In the genomic region with DNA sequence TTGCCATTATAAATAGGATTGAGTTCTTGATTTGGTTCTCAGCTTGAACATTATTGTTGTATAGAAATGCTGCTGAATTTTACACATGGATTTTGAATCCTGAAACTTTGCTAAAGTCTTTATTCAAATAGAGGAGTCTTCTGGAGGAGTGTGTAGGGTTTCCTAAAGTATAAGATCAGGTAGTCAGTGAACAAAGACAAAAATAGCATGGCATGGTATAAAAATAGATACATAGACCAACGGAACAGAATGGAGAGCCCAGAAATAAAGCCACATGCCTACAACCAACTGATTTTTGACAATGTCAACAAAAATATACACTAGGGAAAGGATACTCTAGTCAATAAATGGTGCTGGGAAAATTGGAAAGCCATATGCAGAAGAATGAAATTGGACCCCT, we compare ENCODE assay signal across 19 cellular contexts.
DNase-seq lines count a peak whose midpoint lies in the region; ATAC-seq and TF ChIP-seq lines count a peak whose summit lies in the region.
"Had no signal": no experiment of that assay in that cellular context is flagged by ENCODE, and none has a peak within 500 bp of the region (broad histone marks: within the 10 kb centered on the region; RNA-seq: fewer than 3 reads in every experiment).

No MANE protein-coding gene starts in this region.

- H3K27me3 Mint-ChIP-seq in brain = no peaks in the 10 kb centered on the region
- H3K27me3 Mint-ChIP-seq in CD8-positive, alpha-beta memory T cell = peaks cover 0 to 2% of the 10 kb centered on the region in 2 donors

- H3K27ac ChIP-seq in left ventricle myocardium inferior (replicated peaks) = peak overlapping the region; percentile 14
- H3K27ac ChIP-seq in right atrium auricular region = no peak overlapping the region
- no peak overlapping the region for H3K27ac ChIP-seq in psoas muscle
- H3K27ac ChIP-seq in skeletal muscle tissue (ENCODE audit: low read depth, low read length) = peak overlapping the region; percentile 0
- H3K27ac ChIP-seq in CD8-positive, alpha-beta memory T cell (ENCODE audit: low read depth, low read length) = no peak overlapping the region
- H3K27ac ChIP-seq in smooth muscle cell (ENCODE audit: low read depth) = no peak overlapping the region
- H3K27ac ChIP-seq: BLaER1 had no signal

- peaks cover 23% of the 10 kb centered on the region for H3K36me3 Mint-ChIP-seq in brain
- no peaks in the 10 kb centered on the region for H3K36me3 Mint-ChIP-seq in CD8-positive, alpha-beta memory T cell
- H3K36me3 Mint-ChIP-seq: CD14-positive monocyte; CD4-positive, alpha-beta memory T cell; CD4-positive, CD25-positive, alpha-beta regulatory T cell had no signal

- DNase-seq in left ventricle myocardium inferior (no peak), right atrium auricular region (ENCODE audit: low spot score) (no peak), psoas muscle (no peak), smooth muscle cell (lab: John Stamatoyannopoulos, UW; ENCODE audit: unreplicated experiment) (no peak)
- no peak for DNase-seq in CD8-positive, alpha-beta memory T cell
- DNase-seq: 8988T; ACHN; BE2C; C1 segment of cervical spinal cord; Caco-2; Calu3; CD4-positive, alpha-beta memory T cell; CD4-positive, CD25-positive, alpha-beta regulatory T cell; DMS79 treated with DMSO at 0.1 percent for 48 hours; GF-D8 had no signal

- no peak overlapping the region for H2AFZ ChIP-seq in smooth muscle cell (ENCODE audit: low read depth)

- no peaks in the 10 kb centered on the region for H4K20me1 ChIP-seq in smooth muscle cell (ENCODE audit: low read depth)
- H4K20me1 ChIP-seq: BLaER1 had no signal

- no peak overlapping the region for H3K4me3 Mint-ChIP-seq in brain
- H3K4me3 Mint-ChIP-seq in CD8-positive, alpha-beta memory T cell = no peak overlapping the region
- H3K4me3 Mint-ChIP-seq: CD14-positive monocyte; CD4-positive, alpha-beta memory T cell; CD4-positive, CD25-positive, alpha-beta regulatory T cell had no signal

- H3K9ac ChIP-seq in skeletal muscle tissue (ENCODE audit: low read depth in 1 of 3, low read length in 3 of 3) = no peak overlapping the region
- no peak overlapping the region for H3K9ac ChIP-seq in smooth muscle cell (ENCODE audit: low read depth)
- H3K9ac ChIP-seq: BLaER1 had no signal

- H3F3A ChIP-seq in smooth muscle cell (ENCODE audit: low read depth) = no peaks in the 10 kb centered on the region

- intact Hi-C loops in left ventricle myocardium inferior (cut with micrococcal nuclease) (no loop called here), psoas muscle (cut with DNase I) (no loop called here)

- H3K27ac Mint-ChIP-seq in brain = peak overlapping the region in 3 of 5 experiments; percentile 19 to 97 (median 46)
- no peak overlapping the region for H3K27ac Mint-ChIP-seq in CD8-positive, alpha-beta memory T cell
- H3K27ac Mint-ChIP-seq: CD14-positive monocyte; CD4-positive, alpha-beta memory T cell; CD4-positive, CD25-positive, alpha-beta regulatory T cell had no signal

- CTCF ChIA-PET in CD8-positive, alpha-beta memory T cell (lab: Charles Lee) = no interaction called here

- H3K4me1 ChIP-seq in left ventricle myocardium inferior (peaks cover 12% of the 10 kb centered on the region), right atrium auricular region (peaks cover 0 to 6% of the 10 kb centered on the region in 2 donors), psoas muscle (peaks cover 20% of the 10 kb centered on the region), skeletal muscle tissue (ENCODE audit: control insufficient read depth in 3 of 3, insufficient read depth in 3 of 3, low read length in 3 of 3) (peaks cover 2 to 6% (median 6%) of the 10 kb centered on the region in 3 donors), smooth muscle cell (ENCODE audit: low read depth) (peaks cover 38% of the 10 kb centered on the region)
- H3K4me1 ChIP-seq in CD8-positive, alpha-beta memory T cell (ENCODE audit: insufficient read depth, low read length) = no peaks in the 10 kb centered on the region
- H3K4me1 ChIP-seq: BE2C, BLaER1, Caco-2 had no signal

- POLR2A ChIA-PET in CD8-positive, alpha-beta memory T cell (lab: Charles Lee) = no interaction called here

- no peaks in the 10 kb centered on the region for H3K27me3 ChIP-seq in left ventricle myocardium inferior (ENCODE audit: low read depth)
- H3K27me3 ChIP-seq in right atrium auricular region = no peaks in the 10 kb centered on the region
- no peaks in the 10 kb centered on the region for H3K27me3 ChIP-seq in psoas muscle (ENCODE audit: insufficient read depth in 3 of 3, low read length in 2 of 3)
- H3K27me3 ChIP-seq in skeletal muscle tissue (ENCODE audit: control insufficient read depth in 3 of 3, insufficient read depth in 3 of 3, low read length in 3 of 3) = no peaks in the 10 kb centered on the region
- H3K27me3 ChIP-seq in CD8-positive, alpha-beta memory T cell (ENCODE audit: insufficient read depth, low read length, poor library complexity, severe bottlenecking) = no peaks in the 10 kb centered on the region
- no peaks in the 10 kb centered on the region for H3K27me3 ChIP-seq in smooth muscle cell (ENCODE audit: low read depth)
- H3K27me3 ChIP-seq: BE2C, BLaER1 had no signal

- no peaks in the 10 kb centered on the region for H3K36me3 ChIP-seq in left ventricle myocardium inferior
- no peaks in the 10 kb centered on the region for H3K36me3 ChIP-seq in right atrium auricular region
- H3K36me3 ChIP-seq in psoas muscle (ENCODE audit: insufficient read depth in 1 of 2, low read depth in 1 of 2) = no peaks in the 10 kb centered on the region
- H3K36me3 ChIP-seq in skeletal muscle tissue (ENCODE audit: control insufficient read depth in 3 of 3, insufficient read depth in 3 of 3, low read length in 3 of 3) = no peaks in the 10 kb centered on the region
- no peaks in the 10 kb centered on the region for H3K36me3 ChIP-seq in CD8-positive, alpha-beta memory T cell (ENCODE audit: insufficient read depth, low read length)
- no peaks in the 10 kb centered on the region for H3K36me3 ChIP-seq in smooth muscle cell (ENCODE audit: low read depth)
- H3K36me3 ChIP-seq: BE2C, BLaER1 had no signal

- H3K9me3 ChIP-seq in left ventricle myocardium inferior (replicated peaks) (no peaks in the 10 kb centered on the region), right atrium auricular region (no peaks in the 10 kb centered on the region), psoas muscle (no peaks in the 10 kb centered on the region), skeletal muscle tissue (ENCODE audit: control insufficient read depth in 3 of 3, low read length in 3 of 3) (no peaks in the 10 kb centered on the region), smooth muscle cell (replicated peaks; ENCODE audit: low read depth) (no peaks in the 10 kb centered on the region)
- no peaks in the 10 kb centered on the region for H3K9me3 ChIP-seq in CD8-positive, alpha-beta memory T cell (ENCODE audit: low read length)
- H3K9me3 ChIP-seq: BE2C, BLaER1, Caco-2 had no signal

- H3K4me2 ChIP-seq in smooth muscle cell = no peak overlapping the region
- H3K4me2 ChIP-seq: BLaER1 had no signal

- H3K79me2 ChIP-seq in smooth muscle cell (ENCODE audit: low read depth) = no peaks in the 10 kb centered on the region

- H3K4me1 Mint-ChIP-seq in brain = peaks cover 47% of the 10 kb centered on the region
- H3K4me1 Mint-ChIP-seq in CD8-positive, alpha-beta memory T cell = no peaks in the 10 kb centered on the region
- H3K4me1 Mint-ChIP-seq: CD14-positive monocyte; CD4-positive, alpha-beta memory T cell had no signal

- WGBS in psoas muscle, 3 donors = 20 to 24% (median 23%) methylated on average over 1 of the region's 1 CpG
- 82% methylated on average over 1 of the region's 1 CpG for WGBS in smooth muscle cell (ENCODE audit: low lambda C conversion rate)

- H3K9me3 Mint-ChIP-seq in brain = peaks cover 9 to 36% (median 23%) of the 10 kb centered on the region in 5 experiments
- H3K9me3 Mint-ChIP-seq in CD8-positive, alpha-beta memory T cell = peaks cover 0 to 8% (median 6%) of the 10 kb centered on the region in 5 donors

- peak in 3 of 4 donors; percentile 62 to 79 (median 74) for ATAC-seq in psoas muscle

- H3K4me3 ChIP-seq in left ventricle myocardium inferior = no peak overlapping the region
- H3K4me3 ChIP-seq in right atrium auricular region = no peak overlapping the region
- H3K4me3 ChIP-seq in psoas muscle = no peak overlapping the region
- H3K4me3 ChIP-seq in skeletal muscle tissue (ENCODE audit: low read length in 3 of 3) = no peak overlapping the region
- no peak overlapping the region for H3K4me3 ChIP-seq in CD8-positive, alpha-beta memory T cell (ENCODE audit: low read length)
- no peak overlapping the region for H3K4me3 ChIP-seq in smooth muscle cell
- H3K4me3 ChIP-seq: BLaER1 had no signal

- TF ChIP-seq CTCF in left ventricle myocardium inferior (IDR thresholded peaks at IDR 0.05; ENCODE audit: borderline replicate concordance) (no peak), right atrium auricular region (IDR thresholded peaks at IDR 0.05) (no peak), brain (conservative IDR thresholded peaks at IDR 0.05) (no peak), psoas muscle (IDR thresholded peaks at IDR 0.05) (no peak), smooth muscle cell (IDR thresholded peaks at IDR 0.05; ENCODE audit: borderline replicate concordance, insufficient read depth, poor library complexity, severe bottlenecking) (no peak)

Comparison
In these comparisons a context has a peak if more than half of its experiments do, and no peak if none do; other contexts are left out.
1. H3K27ac ChIP-seq: peak in left ventricle myocardium inferior (single experiment) and skeletal muscle tissue (single experiment); none in right atrium auricular region (0 of 2), psoas muscle (single experiment), CD8-positive, alpha-beta memory T cell (single experiment) and smooth muscle cell (single experiment).
2. H3K27ac Mint-ChIP-seq: peak in brain (3 of 5); none in CD8-positive, alpha-beta memory T cell (0 of 8).